In the genomic region with DNA sequence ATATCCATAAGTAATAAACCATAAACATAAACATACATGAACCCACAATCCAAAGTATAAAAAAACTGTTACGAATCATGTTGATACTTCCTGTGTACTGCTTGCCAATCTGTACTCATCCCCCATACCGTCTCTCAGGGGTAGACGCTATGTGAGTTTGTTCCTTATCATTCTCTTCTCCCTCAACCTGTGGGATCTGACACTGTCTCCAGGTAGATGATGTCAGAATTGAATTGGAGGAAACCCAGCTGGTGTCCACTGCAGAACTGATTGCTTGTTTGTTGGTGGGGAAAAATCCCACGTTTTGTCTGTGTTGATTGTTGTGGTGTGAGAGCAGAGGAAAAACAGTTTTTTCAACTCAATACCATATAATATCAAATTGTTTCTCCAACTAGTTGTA, we compare ENCODE assay signal across 26 cellular contexts. TPM values are rescaled to one million over a fixed set of nuclear protein-coding genes. Genes with fewer than 3 reads are reported as not detected.
"Had no signal": no experiment of that assay in that cellular context is flagged by ENCODE, and none has a peak within 500 bp of the region (broad histone marks: within the 10 kb centered on the region; RNA-seq: fewer than 3 reads in every experiment).

No MANE protein-coding gene starts in this region.

- DNase-seq: Kasumi-1, MM.1S, NCI-H1092 treated with DMSO at 0.1 percent for 48 hours, NCI-H1436, NCI-H187, NCI-H2029, NCI-H2081 treated with DMSO at 0.1 percent for 48 hours, NCI-H2171, NCI-H226, NCI-H446, NCI-H510A, NCI-H524 treated with DMSO at 0.1 percent for 48 hours, NCI-H69, NCI-H774, PC-3, SHP77 treated with DMSO at 0.1 percent for 48 hours, SJCRH30 had no signal

- H3K4me3 ChIP-seq: K562, SJCRH30 had no signal

- H3K27me3 Mint-ChIP-seq: IgD-negative memory B cell had no signal

- ATAC-seq: K562, Panc1, PC-3, Right ventricle myocardium inferior, SK-N-SH treated with all-trans-retinoic acid at 6 μM for 48 hours had no signal

- H3K9me3 ChIP-seq: SJCRH30 had no signal

- H3K27ac Mint-ChIP-seq: IgD-negative memory B cell had no signal

- H3K36me3 ChIP-seq: SJCRH30 had no signal

- H3K4me1 ChIP-seq: SJCRH30 had no signal

- FAIRE-seq: HTR-8/SVneo, K562 had no signal

- H3K27ac ChIP-seq: HL-60, KMS-11, SJCRH30 had no signal

- H3K9ac ChIP-seq: KMS-11 had no signal

- H3K4me2 ChIP-seq: KMS-11 had no signal

RNA-seq across cellular contexts. Expression of gene C12orf42, which starts 50.8 kb away (rescaled TPM):
- total RNA-seq: K562, M059J, PC-3, Right ventricle myocardium inferior, SJCRH30 had no signal
- polyA plus RNA-seq: K562 had no signal
